Comparison of ENCODE assay signal across 29 cellular contexts in genomic region chr10:83273035-83273434, GRCh38.
DNase-seq lines count a peak whose midpoint lies in the region; ATAC-seq and TF ChIP-seq lines count a peak whose summit lies in the region.
"Had no signal": no experiment of that assay in that cellular context is flagged by ENCODE, and none has a peak within 500 bp of the region (broad histone marks: within the 10 kb centered on the region; RNA-seq: fewer than 3 reads in every experiment).

No MANE protein-coding gene starts in this region.

- no peaks in the 10 kb centered on the region for H3K9me3 ChIP-seq in H9 (ENCODE audit: control insufficient read depth, low read depth, low read length)
- H3K9me3 ChIP-seq in endodermal cell (ENCODE audit: control insufficient read depth, low read length) = no peaks in the 10 kb centered on the region
- H3K9me3 ChIP-seq in neural progenitor cell (ENCODE audit: low read depth) = no peaks in the 10 kb centered on the region
- H3K9me3 ChIP-seq: colonic mucosa, heart left ventricle, testis, uterus had no signal

- H3K4me1 Mint-ChIP-seq in H9 (peaks cover 0 to 3% of the 10 kb centered on the region in 2 experiments; a peak in 1 of 4 replicates), endodermal cell (peaks cover 4% of the 10 kb centered on the region), neural progenitor cell (no peaks in the 10 kb centered on the region)
- no peaks in the 10 kb centered on the region for H3K4me1 Mint-ChIP-seq in activated CD4-positive, alpha-beta memory T cell treated with anti-CD3 and anti-CD28 coated beads for 36 hours (ENCODE audit: low read depth)
- H3K4me1 Mint-ChIP-seq: activated CD4-positive, alpha-beta T cell treated with anti-CD3 and anti-CD28 coated beads, Interleukin-2, amount 10 ng/mL, durations not matched to agents 24 days and 14 days; activated naive CD8-positive, alpha-beta T cell treated with anti-CD3 and anti-CD28 coated beads, Interleukin-2, amount 50 U/mL, for 24 hours had no signal

- no peak overlapping the region for H2BK20ac ChIP-seq in H9 (ENCODE audit: low read depth, low read length, poor library complexity, severe bottlenecking)

- no peak overlapping the region for H3K4me3 ChIP-seq in endodermal cell (ENCODE audit: low read length)
- H3K4me3 ChIP-seq in neural progenitor cell = no peak overlapping the region
- H3K4me3 ChIP-seq: colonic mucosa, heart left ventricle, testis, uterus had no signal

- no peaks in the 10 kb centered on the region for H3K36me3 Mint-ChIP-seq in H9 (ENCODE audit: insufficient read depth in 1 of 3, low read depth in 3 of 3)
- H3K36me3 Mint-ChIP-seq in endodermal cell (ENCODE audit: low read depth) = no peaks in the 10 kb centered on the region
- H3K36me3 Mint-ChIP-seq in neural progenitor cell = no peaks in the 10 kb centered on the region
- no peaks in the 10 kb centered on the region for H3K36me3 Mint-ChIP-seq in activated CD4-positive, alpha-beta memory T cell treated with anti-CD3 and anti-CD28 coated beads for 36 hours

- no peaks in the 10 kb centered on the region for H4K20me1 ChIP-seq in H9 (ENCODE audit: control insufficient read depth, insufficient read depth, insufficient read length)
- no peaks in the 10 kb centered on the region for H4K20me1 ChIP-seq in neural progenitor cell (ENCODE audit: low read depth)

- H3K4ac ChIP-seq in H9 (ENCODE audit: low read depth, low read length) = no peak overlapping the region

- H3K27ac ChIP-seq in H9 (ENCODE audit: insufficient read length, low read depth, low read length) (no peak overlapping the region), endodermal cell (ENCODE audit: low read depth, low read length) (no peak overlapping the region), neural progenitor cell (no peak overlapping the region)
- H3K27ac ChIP-seq: colonic mucosa, heart left ventricle, testis, uterus had no signal

- DNase-seq in H9 (no peak), SK-N-DZ (ENCODE audit: low spot score) (peak; percentile 54), endodermal cell (no peak), neural progenitor cell (ENCODE audit: low spot score) (no peak)
- DNase-seq in activated CD4-positive, alpha-beta memory T cell treated with anti-CD3 and anti-CD28 coated beads for 36 hours = no peak
- DNase-seq in activated CD8-positive, alpha-beta memory T cell treated with anti-CD3 and anti-CD28 coated beads, Interleukin-2, amount 50 U/mL, for 4 hours = no peak
- DNase-seq: activated CD4-positive, alpha-beta T cell treated with anti-CD3 and anti-CD28 coated beads, Interleukin-2, amount 10 ng/mL, durations not matched to agents 24 days and 14 days; activated gamma-delta T cell treated with Interleukin-2 at 50 U/mL for 16 hours; activated naive CD8-positive, alpha-beta T cell treated with anti-CD3 and anti-CD28 coated beads, Interleukin-2, amount 50 U/mL, for 24 hours; activated T-cell treated with anti-CD3 and anti-CD28 coated beads, Interleukin-2, amount 50 U/mL, for 4 hours; CD4-positive, alpha-beta T cell; colonic mucosa; effector CD8-positive, alpha-beta T cell; EL; erythroblast; foreskin fibroblast; heart left ventricle; HFFc6; kidney glomerular epithelial cell; MM.1S; NCI-H1417 treated with DMSO at 0.1 percent for 48 hours; NCI-H510A treated with DMSO at 0.1 percent for 48 hours; NK-92 treated with Interleukin-12 subunit alpha and Interleukin-12 subunit beta, amount 100 ng/mL, for 24 hours; PC-3; stimulated activated naive CD8-positive, alpha-beta T cell treated with anti-CD3 and anti-CD28 coated beads, Interleukin-15, Interleukin-2, amounts not matched to agents 100 U/mL and 50 U/mL, for 24 hours; testis; uterus had no signal

- TF ChIP-seq CTCF in H9 (conservative IDR thresholded peaks at IDR 0.05) (peak; percentile 43), endodermal cell (conservative IDR thresholded peaks at IDR 0.05) (peak; percentile 60), neural progenitor cell (IDR thresholded peaks at IDR 0.05) (peak; percentile 42)

- POLR2A ChIA-PET in activated CD4-positive, alpha-beta memory T cell treated with anti-CD3 and anti-CD28 coated beads for 36 hours (lab: Charles Lee) = no interaction called here

- intact Hi-C loops in activated CD4-positive, alpha-beta memory T cell treated with anti-CD3 and anti-CD28 coated beads for 36 hours (cut with micrococcal nuclease) = no loop called here

- no peaks in the 10 kb centered on the region; the same call in 1 of the 2 replicates for H3K27me3 Mint-ChIP-seq in H9 (ENCODE audit: low read depth)
- H3K27me3 Mint-ChIP-seq in endodermal cell (ENCODE audit: insufficient read depth) = no peaks in the 10 kb centered on the region
- no peaks in the 10 kb centered on the region for H3K27me3 Mint-ChIP-seq in neural progenitor cell (ENCODE audit: insufficient read depth, low read depth)
- no peaks in the 10 kb centered on the region for H3K27me3 Mint-ChIP-seq in activated CD4-positive, alpha-beta memory T cell treated with anti-CD3 and anti-CD28 coated beads for 36 hours
- H3K27me3 Mint-ChIP-seq: activated CD4-positive, alpha-beta T cell treated with anti-CD3 and anti-CD28 coated beads, Interleukin-2, amount 10 ng/mL, durations not matched to agents 24 days and 14 days; activated naive CD8-positive, alpha-beta T cell treated with anti-CD3 and anti-CD28 coated beads, Interleukin-2, amount 50 U/mL, for 24 hours; CD4-positive, alpha-beta T cell had no signal

- no peaks in the 10 kb centered on the region for H3K23me2 ChIP-seq in H9 (ENCODE audit: insufficient read length, low read depth, low read length, poor library complexity, severe bottlenecking)

- H3K4me3 Mint-ChIP-seq in H9 (no peak overlapping the region), endodermal cell (no peak overlapping the region), neural progenitor cell (no peak overlapping the region)
- no peak overlapping the region for H3K4me3 Mint-ChIP-seq in activated CD4-positive, alpha-beta memory T cell treated with anti-CD3 and anti-CD28 coated beads for 36 hours
- H3K4me3 Mint-ChIP-seq: activated CD4-positive, alpha-beta T cell treated with anti-CD3 and anti-CD28 coated beads, Interleukin-2, amount 10 ng/mL, durations not matched to agents 24 days and 14 days; activated naive CD8-positive, alpha-beta T cell treated with anti-CD3 and anti-CD28 coated beads, Interleukin-2, amount 50 U/mL, for 24 hours; activated T-cell treated with anti-CD3 and anti-CD28 coated beads, Interleukin-2, amount 50 U/mL, for 4 hours; CD4-positive, alpha-beta T cell; HFFc6; T-helper 2 cell treated with Interferon-gamma antibody and Interleukin-4, amounts not matched to agents 5 μg/mL and 100 μg/mL, for 36 hours had no signal

- no peak for ATAC-seq in HG03439 (IDR thresholded peaks at IDR 0.05; ENCODE audit: unreplicated experiment)
- ATAC-seq: activated naive CD8-positive, alpha-beta T cell treated with anti-CD3 and anti-CD28 coated beads, Interleukin-2, amount 50 U/mL, for 24 hours; activated T-cell treated with anti-CD3 and anti-CD28 coated beads, Interleukin-2, amount 50 U/mL, for 4 hours; heart left ventricle; PC-3; stimulated activated naive CD8-positive, alpha-beta T cell treated with anti-CD3 and anti-CD28 coated beads, Interleukin-15, Interleukin-2, amounts not matched to agents 100 U/mL and 50 U/mL, for 24 hours had no signal

- H3K4me1 ChIP-seq in H9 (ENCODE audit: insufficient read depth, low read length) (no peaks in the 10 kb centered on the region), endodermal cell (ENCODE audit: control insufficient read depth, insufficient read depth, low read length) (no peaks in the 10 kb centered on the region), neural progenitor cell (no peaks in the 10 kb centered on the region)
- H3K4me1 ChIP-seq: colonic mucosa, testis, uterus had no signal

- no peaks in the 10 kb centered on the region for H3F3A ChIP-seq in neural progenitor cell (ENCODE audit: low read depth)

- no peak overlapping the region for H3K18ac ChIP-seq in H9 (ENCODE audit: insufficient read length, low read depth, low read length)

- no peaks in the 10 kb centered on the region for H3K27me3 ChIP-seq in H9 (ENCODE audit: insufficient read depth, low read length)
- H3K27me3 ChIP-seq in endodermal cell (ENCODE audit: control insufficient read depth, insufficient read depth, low read length, poor library complexity, severe bottlenecking) = no peaks in the 10 kb centered on the region
- no peaks in the 10 kb centered on the region for H3K27me3 ChIP-seq in neural progenitor cell
- H3K27me3 ChIP-seq: colonic mucosa, heart left ventricle, testis, uterus had no signal

- H2BK5ac ChIP-seq in H9 (ENCODE audit: insufficient read length, low read length) = no peak overlapping the region

- no peak overlapping the region for H2BK12ac ChIP-seq in H9 (ENCODE audit: insufficient read length, low read depth, low read length)

- no peak overlapping the region for H3T11ph ChIP-seq in H9 (ENCODE audit: low read length)

- H2AFZ ChIP-seq in H9 (ENCODE audit: low read length) (no peak overlapping the region), neural progenitor cell (replicated peaks) (peak overlapping the region; percentile 44)

- H3K9me3 Mint-ChIP-seq in H9 (no peaks in the 10 kb centered on the region), endodermal cell (no peaks in the 10 kb centered on the region), neural progenitor cell (no peaks in the 10 kb centered on the region)
- no peaks in the 10 kb centered on the region for H3K9me3 Mint-ChIP-seq in activated CD4-positive, alpha-beta memory T cell treated with anti-CD3 and anti-CD28 coated beads for 36 hours
- H3K9me3 Mint-ChIP-seq: activated T-cell treated with anti-CD3 and anti-CD28 coated beads, Interleukin-2, amount 50 U/mL, for 4 hours; CD4-positive, alpha-beta T cell had no signal

- H4K91ac ChIP-seq in H9 (ENCODE audit: insufficient read length, low read depth, low read length) = no peak overlapping the region

- no peak overlapping the region for H3K27ac Mint-ChIP-seq in H9
- no peak overlapping the region for H3K27ac Mint-ChIP-seq in endodermal cell
- no peak overlapping the region for H3K27ac Mint-ChIP-seq in neural progenitor cell
- H3K27ac Mint-ChIP-seq in activated CD4-positive, alpha-beta memory T cell treated with anti-CD3 and anti-CD28 coated beads for 36 hours = no peak overlapping the region
- H3K27ac Mint-ChIP-seq: activated CD4-positive, alpha-beta T cell treated with anti-CD3 and anti-CD28 coated beads, Interleukin-2, amount 10 ng/mL, durations not matched to agents 24 days and 14 days; activated naive CD8-positive, alpha-beta T cell treated with anti-CD3 and anti-CD28 coated beads, Interleukin-2, amount 50 U/mL, for 24 hours; CD4-positive, alpha-beta T cell; HFFc6; T-helper 2 cell treated with Interferon-gamma antibody and Interleukin-4, amounts not matched to agents 5 μg/mL and 100 μg/mL, for 36 hours had no signal

- no peak overlapping the region for H3K9ac ChIP-seq in H9 (ENCODE audit: extremely low read depth, insufficient read length, low read length)
- no peak overlapping the region for H3K9ac ChIP-seq in endodermal cell (ENCODE audit: extremely low read depth, low read length, poor library complexity, severe bottlenecking)
- no peak overlapping the region for H3K9ac ChIP-seq in neural progenitor cell

- H3K79me2 ChIP-seq in H9 (ENCODE audit: insufficient read depth, low read length) (no peaks in the 10 kb centered on the region), neural progenitor cell (ENCODE audit: low read depth) (no peaks in the 10 kb centered on the region)

- H2BK120ac ChIP-seq in H9 (ENCODE audit: low read depth, low read length, poor library complexity, severe bottlenecking) = no peak overlapping the region

- H3K36me3 ChIP-seq in endodermal cell (ENCODE audit: control insufficient read depth, insufficient read depth, low read length) (no peaks in the 10 kb centered on the region), neural progenitor cell (no peaks in the 10 kb centered on the region)
- H3K36me3 ChIP-seq: colonic mucosa, heart left ventricle, uterus had no signal

- H2BK15ac ChIP-seq in H9 (ENCODE audit: low read depth, low read length) = no peak overlapping the region

- no peak overlapping the region for H3K14ac ChIP-seq in H9 (ENCODE audit: insufficient read depth, low read length)

- no peak overlapping the region for H4K8ac ChIP-seq in H9 (replicated peaks; ENCODE audit: insufficient read length, low read depth, low read length)

- H3K4me2 ChIP-seq in H9 (ENCODE audit: insufficient read depth, insufficient read length, low read length) (no peak overlapping the region), neural progenitor cell (no peak overlapping the region)

- H3K56ac ChIP-seq in H9 (ENCODE audit: insufficient read length, low read depth, low read length) = no peak overlapping the region

- CTCF ChIA-PET in activated CD4-positive, alpha-beta memory T cell treated with anti-CD3 and anti-CD28 coated beads for 36 hours (lab: Charles Lee) = no interaction called here

- H3K79me1 ChIP-seq in H9 (ENCODE audit: insufficient read depth, low read depth, low read length, poor library complexity, severe bottlenecking) = no peaks in the 10 kb centered on the region

- H3K23ac ChIP-seq in H9 (ENCODE audit: insufficient read length, low read depth, low read length) = no peak overlapping the region

- no peak overlapping the region for H2AK5ac ChIP-seq in H9 (ENCODE audit: insufficient read length, low read length)

- H4K5ac ChIP-seq in H9 (ENCODE audit: insufficient read length, low read depth, low read length) = no peak overlapping the region
